ENCODE assay signal across 13 cellular contexts in the genomic region with DNA sequence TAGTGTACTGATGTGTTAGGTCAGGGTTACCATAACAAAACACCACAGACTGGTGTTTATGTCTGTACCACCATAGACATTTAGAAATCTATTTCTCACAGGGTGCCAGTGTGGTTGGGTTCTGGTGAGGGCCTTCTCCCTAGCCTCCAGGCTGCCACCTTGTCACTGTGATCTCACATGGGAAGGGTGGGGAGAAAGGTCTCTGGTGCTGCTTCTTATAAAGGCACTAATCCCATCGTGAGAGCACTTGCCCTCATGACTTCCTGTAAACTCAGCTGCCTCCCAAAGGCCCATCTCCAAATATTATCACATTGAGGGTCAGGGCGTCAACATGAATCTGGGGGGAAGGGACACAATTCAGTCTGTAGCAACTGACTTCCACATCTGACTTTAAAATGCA. TPM values are rescaled to one million over a fixed set of nuclear protein-coding genes. Genes with fewer than 3 reads are reported as not detected.
DNase-seq lines count a peak whose midpoint lies in the region; ATAC-seq and TF ChIP-seq lines count a peak whose summit lies in the region.
"Had no signal": no experiment of that assay in that cellular context is flagged by ENCODE, and none has a peak within 500 bp of the region (broad histone marks: within the 10 kb centered on the region; RNA-seq: fewer than 3 reads in every experiment).

No MANE protein-coding gene starts in this region.

- peak overlapping the region; percentile 53 for H3K27ac ChIP-seq in ACC112 (ENCODE audit: low read depth, low read length)
- H3K27ac ChIP-seq in neutrophil: peak overlapping the region; percentile 75

- H3K4me3 Mint-ChIP-seq in T-helper 17 cell: peak overlapping the region; percentile 43

- peaks cover 61% of the 10 kb centered on the region for H3K4me1 ChIP-seq in ACC112 (ENCODE audit: control insufficient read depth, insufficient read depth, low read length, unreplicated experiment)
- H3K4me1 ChIP-seq in neutrophil (ENCODE audit: control insufficient read depth in 1 of 2, insufficient read depth in 1 of 2, low read depth in 1 of 2, low read length in 1 of 2): peaks cover 44 to 59% of the 10 kb centered on the region in 2 experiments

- H3K9me3 ChIP-seq in T-helper 17 cell (ENCODE audit: control insufficient read depth, low read length, poor library complexity, severe bottlenecking) (no peaks in the 10 kb centered on the region), neutrophil (no peaks in the 10 kb centered on the region)

- no peaks in the 10 kb centered on the region for H3K27me3 Mint-ChIP-seq in T-helper 17 cell

- H2AFZ ChIP-seq in ACC112 (ENCODE audit: low read length, unreplicated experiment): peak overlapping the region; percentile 7

- H3K36me3 ChIP-seq in ACC112 (ENCODE audit: insufficient read depth, low read length): no peaks in the 10 kb centered on the region
- H3K36me3 ChIP-seq in neutrophil: no peaks in the 10 kb centered on the region

- no peak for TF ChIP-seq CTCF in neutrophil (IDR thresholded peaks at IDR 0.05)

- no peak for DNase-seq in T-helper 17 cell
- no peak for DNase-seq in Right ventricle myocardium inferior (ENCODE audit: missing footprints)
- DNase-seq in COR-L47 (lab: John Stamatoyannopoulos, UW): no peak
- DNase-seq: AML-193, head of caudate nucleus, NCI-H1048, nucleus accumbens had no signal

- no peaks in the 10 kb centered on the region for H3K36me3 Mint-ChIP-seq in T-helper 17 cell (ENCODE audit: low read depth)

- peak; percentile 35 for ATAC-seq in T-helper 17 cell
- ATAC-seq in Right ventricle myocardium inferior: peak; percentile 41
- no peak for ATAC-seq in HG02678 (IDR thresholded peaks at IDR 0.05; ENCODE audit: unreplicated experiment)
- ATAC-seq in SK-N-SH treated with all-trans-retinoic acid at 6 μM for 48 hours: no peak
- ATAC-seq in HG02885 (IDR thresholded peaks at IDR 0.05; ENCODE audit: poor library complexity, unreplicated experiment): no peak
- ATAC-seq: Panc1 had no signal

- H3K79me2 ChIP-seq in ACC112 (ENCODE audit: control insufficient read depth, insufficient read depth, low read length, unreplicated experiment): peaks cover 47% of the 10 kb centered on the region

- H3K4me3 ChIP-seq in ACC112 (ENCODE audit: low read depth, low read length) (peak overlapping the region; percentile 36; the same call in 1 of the 2 replicates), neutrophil (ENCODE audit: low read depth in 1 of 2, low read length in 1 of 2) (no peak overlapping the region)

- peak overlapping the region; percentile 93 for H3K27ac Mint-ChIP-seq in T-helper 17 cell

- intact Hi-C loops in Right ventricle myocardium inferior (cut with DNase I): loop anchor here (5.0 kb wide), 2 partner anchors 458 to 573 kb away; no protein-coding TSS in a partner anchor

- H3K27me3 ChIP-seq in ACC112 (ENCODE audit: insufficient read depth, low read length) (no peaks in the 10 kb centered on the region), neutrophil (no peaks in the 10 kb centered on the region)

- H3K4me1 Mint-ChIP-seq in T-helper 17 cell: peaks cover 48% of the 10 kb centered on the region

TF ChIP-seq in SK-N-SH treated with all-trans-retinoic acid at 6 μM for 48 hours, 23 proteins besides CTCF, POLR2A, EP300 and RAD21:
- no peak for TF ChIP-seq ZFP3 (CRISPR knock-in tag; IDR thresholded peaks at IDR 0.05)
- no peak for TF ChIP-seq PATZ1 (CRISPR knock-in tag; IDR thresholded peaks at IDR 0.05; ENCODE audit: borderline replicate concordance)
- no peak for TF ChIP-seq ZFP30 (CRISPR knock-in tag; IDR thresholded peaks at IDR 0.05)
- TF ChIP-seq TOX (CRISPR knock-in tag; IDR thresholded peaks at IDR 0.05; ENCODE audit: borderline replicate concordance): no peak
- TF ChIP-seq GLIS3 (CRISPR knock-in tag; IDR thresholded peaks at IDR 0.05): no peak
- TF ChIP-seq, protein P1, sequence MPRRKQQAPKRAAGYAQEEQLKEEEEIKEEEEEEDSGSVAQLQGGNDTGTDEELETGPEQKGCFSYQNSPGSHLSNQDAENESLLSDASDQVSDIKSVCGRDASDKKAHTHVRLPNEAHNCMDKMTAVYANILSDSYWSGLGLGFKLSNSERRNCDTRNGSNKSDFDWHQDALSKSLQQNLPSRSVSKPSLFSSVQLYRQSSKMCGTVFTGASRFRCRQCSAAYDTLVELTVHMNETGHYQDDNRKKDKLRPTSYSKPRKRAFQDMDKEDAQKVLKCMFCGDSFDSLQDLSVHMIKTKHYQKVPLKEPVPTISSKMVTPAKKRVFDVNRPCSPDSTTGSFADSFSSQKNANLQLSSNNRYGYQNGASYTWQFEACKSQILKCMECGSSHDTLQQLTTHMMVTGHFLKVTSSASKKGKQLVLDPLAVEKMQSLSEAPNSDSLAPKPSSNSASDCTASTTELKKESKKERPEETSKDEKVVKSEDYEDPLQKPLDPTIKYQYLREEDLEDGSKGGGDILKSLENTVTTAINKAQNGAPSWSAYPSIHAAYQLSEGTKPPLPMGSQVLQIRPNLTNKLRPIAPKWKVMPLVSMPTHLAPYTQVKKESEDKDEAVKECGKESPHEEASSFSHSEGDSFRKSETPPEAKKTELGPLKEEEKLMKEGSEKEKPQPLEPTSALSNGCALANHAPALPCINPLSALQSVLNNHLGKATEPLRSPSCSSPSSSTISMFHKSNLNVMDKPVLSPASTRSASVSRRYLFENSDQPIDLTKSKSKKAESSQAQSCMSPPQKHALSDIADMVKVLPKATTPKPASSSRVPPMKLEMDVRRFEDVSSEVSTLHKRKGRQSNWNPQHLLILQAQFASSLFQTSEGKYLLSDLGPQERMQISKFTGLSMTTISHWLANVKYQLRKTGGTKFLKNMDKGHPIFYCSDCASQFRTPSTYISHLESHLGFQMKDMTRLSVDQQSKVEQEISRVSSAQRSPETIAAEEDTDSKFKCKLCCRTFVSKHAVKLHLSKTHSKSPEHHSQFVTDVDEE (CRISPR knock-in tag; IDR thresholded peaks at IDR 0.05): no peak
- no peak for TF ChIP-seq OSR1 (CRISPR knock-in tag; IDR thresholded peaks at IDR 0.05)
- no peak for TF ChIP-seq SNAI2 (CRISPR knock-in tag; IDR thresholded peaks at IDR 0.05)
- TF ChIP-seq POU6F1 (CRISPR knock-in tag; IDR thresholded peaks at IDR 0.05; ENCODE audit: borderline replicate concordance, low read depth): no peak
- TF ChIP-seq RARB (CRISPR knock-in tag; IDR thresholded peaks at IDR 0.05): no peak
- no peak for TF ChIP-seq ESRRG (CRISPR knock-in tag; IDR thresholded peaks at IDR 0.05)
- no peak for TF ChIP-seq ZNF565 (CRISPR knock-in tag; conservative IDR thresholded peaks at IDR 0.05; ENCODE audit: low read depth)
- no peak for TF ChIP-seq ZNF70 (CRISPR knock-in tag; IDR thresholded peaks at IDR 0.05)
- no peak for TF ChIP-seq CSDC2 (CRISPR knock-in tag; IDR thresholded peaks at IDR 0.05)
- no peak for TF ChIP-seq ISL1 (CRISPR knock-in tag; IDR thresholded peaks at IDR 0.05)
- no peak for TF ChIP-seq PPARA (CRISPR knock-in tag; IDR thresholded peaks at IDR 0.05; ENCODE audit: borderline replicate concordance)
- no peak for TF ChIP-seq BACH2 (CRISPR knock-in tag; IDR thresholded peaks at IDR 0.05; ENCODE audit: borderline replicate concordance)
- TF ChIP-seq ZNF8 (CRISPR knock-in tag; IDR thresholded peaks at IDR 0.05): no peak
- TF ChIP-seq CSRNP3 (CRISPR knock-in tag; IDR thresholded peaks at IDR 0.05): no peak

RNA-seq across cellular contexts. Expression of gene PIK3R1, which starts 49.8 kb away (rescaled TPM):
- total RNA-seq in T-helper 17 cell: 100 to 1,000 TPM; 212 to 306 TPM
- 113 TPM for total RNA-seq in Right ventricle myocardium inferior

Comparison
In these comparisons a context has a peak if more than half of its experiments do, and no peak if none do; other contexts are left out.
1. ATAC-seq: peak in T-helper 17 cell (single experiment) and Right ventricle myocardium inferior (single experiment); none in HG02678 (single experiment), SK-N-SH treated with all-trans-retinoic acid at 6 μM for 48 hours (single experiment) and HG02885 (single experiment).